8 cellular contexts compared by ENCODE assay signal in the genomic region with DNA sequence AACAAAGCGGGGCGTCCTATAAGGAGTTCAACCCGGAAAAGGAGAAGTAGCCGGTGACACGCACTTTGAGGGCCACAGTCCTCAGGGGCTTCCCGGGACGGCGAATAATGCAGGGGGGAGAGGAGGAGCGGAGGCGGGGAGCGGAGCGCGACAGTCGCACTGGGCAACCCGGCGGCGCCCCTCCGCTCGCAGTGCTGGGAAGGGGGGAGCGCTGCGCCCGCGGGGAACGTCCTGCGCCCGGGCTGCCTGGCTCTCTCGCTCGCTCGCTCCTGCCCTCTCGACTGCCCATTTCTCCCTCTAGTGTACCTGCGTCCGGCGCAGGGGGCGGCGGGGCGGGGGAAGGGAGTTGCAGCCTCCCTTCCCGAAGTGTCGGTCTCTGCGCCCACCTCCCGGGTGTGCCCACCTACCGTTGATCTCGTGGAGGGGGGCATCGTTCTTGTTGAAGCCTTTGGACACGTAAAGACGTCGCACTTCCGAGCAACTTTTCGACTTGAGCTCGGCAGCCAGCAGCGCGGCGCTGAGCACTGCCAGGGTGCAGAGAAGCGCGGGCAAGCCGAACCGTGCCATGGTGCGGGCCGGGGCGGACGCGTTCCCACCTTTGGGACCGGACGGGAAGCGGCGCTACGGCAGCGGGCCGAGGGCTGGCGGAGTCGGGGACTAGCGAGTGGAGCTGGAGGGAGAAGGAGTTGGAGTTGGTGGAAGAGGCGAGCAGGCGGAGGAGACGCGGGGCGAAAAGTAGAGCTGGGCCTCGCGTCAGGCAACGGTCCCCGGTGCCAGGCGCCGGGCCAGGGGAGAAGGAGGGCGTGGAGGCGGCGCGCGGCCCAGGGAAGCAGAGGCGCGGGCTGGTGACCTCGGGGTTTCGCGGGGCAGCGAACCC. TPM values are rescaled to one million over a fixed set of nuclear protein-coding genes. Genes with fewer than 3 reads are reported as not detected.
DNase-seq lines count a peak whose midpoint lies in the region; ATAC-seq and TF ChIP-seq lines count a peak whose summit lies in the region.

No MANE protein-coding gene starts in this region.

- TF ChIP-seq CTCF in BJ (IDR thresholded peaks at IDR 0.05; ENCODE audit: insufficient read depth, low read depth, low read length) (no peak), HL-60 (IDR thresholded peaks at IDR 0.05; ENCODE audit: insufficient read depth, low read length) (no peak), breast epithelium (IDR thresholded peaks at IDR 0.05) (no peak), liver (IDR thresholded peaks at IDR 0.05; ENCODE audit: low read depth, low read length, missing input control) (no peak), tibial nerve (IDR thresholded peaks at IDR 0.05) (no peak)
- no peak for TF ChIP-seq CTCF in CD4-positive, alpha-beta T cell (IDR thresholded peaks at IDR 0.05)

- H3K9me3 Mint-ChIP-seq in CD4-positive, alpha-beta T cell, result no peaks in the 10 kb centered on the region

- no peak overlapping the region for H3K4me3 Mint-ChIP-seq in CD4-positive, alpha-beta T cell

- H3K27ac ChIP-seq in HL-60 (replicated peaks) (no peak overlapping the region), breast epithelium (peak overlapping the region; percentile 25 to 61), liver (ENCODE audit: low read depth in 1 of 2, low read length in 2 of 2) (no peak overlapping the region), tibial nerve (peak overlapping the region in 3 of 4 donors; percentile 36 to 78 (median 67))
- H3K27ac ChIP-seq in CD4-positive, alpha-beta T cell (ENCODE audit: low read depth, low read length), result no peak overlapping the region

- POLR2A ChIA-PET in BJ (lab: Charles Lee), result no interaction called here
- POLR2A ChIA-PET in CD4-positive, alpha-beta T cell (lab: Charles Lee), result no interaction called here

- H3K9ac ChIP-seq in liver (ENCODE audit: low read depth in 1 of 2, low read length in 2 of 2), result no peak overlapping the region

- H3K36me3 ChIP-seq in BJ (ENCODE audit: control insufficient read depth, insufficient read depth, low read length) (no peaks in the 10 kb centered on the region), breast epithelium (no peaks in the 10 kb centered on the region), liver (ENCODE audit: control insufficient read depth in 4 of 4, insufficient read depth in 3 of 4, low read depth in 1 of 4, low read length in 3 of 4) (no peaks in the 10 kb centered on the region), tibial nerve (no peaks in the 10 kb centered on the region)

- TF ChIP-seq RAD21 in liver (IDR thresholded peaks at IDR 0.05), result no peak

- no peaks in the 10 kb centered on the region for H3K36me3 Mint-ChIP-seq in CD4-positive, alpha-beta T cell (ENCODE audit: low read depth)

- DNase-seq in BJ (ENCODE audit: low read depth) (no peak), HL-60 (ENCODE audit: low read depth in 1 of 2, low spot score in 1 of 2) (no peak), breast epithelium (ENCODE audit: low spot score in 2 of 2) (no peak), tibial nerve (ENCODE audit: low spot score in 2 of 2) (no peak), SK-N-DZ (ENCODE audit: low spot score) (no peak), globus pallidus (ENCODE audit: low spot score) (no peak)
- no peak for DNase-seq in CD4-positive, alpha-beta T cell

- TF ChIP-seq POLR2A in breast epithelium (IDR thresholded peaks at IDR 0.05), result no peak
- no peak for TF ChIP-seq POLR2A in tibial nerve (IDR thresholded peaks at IDR 0.05)

- CTCF ChIA-PET in BJ (lab: Yijun Ruan, JAX), result interaction anchor here (0.8 kb wide), 1 partner anchor 251 kb away, joined by 3 read pairs; no protein-coding TSS in a partner anchor
- CTCF ChIA-PET in CD4-positive, alpha-beta T cell (lab: Charles Lee), result no interaction called here

- 1% methylated on average over 90 of the region's 93 CpGs for WGBS in liver
- 1 to 48% methylated on average over 33 to 64 of the region's 93 CpGs for WGBS in tibial nerve, 2 donors

- peaks cover 54% of the 10 kb centered on the region for H3K27me3 Mint-ChIP-seq in CD4-positive, alpha-beta T cell

- no peak overlapping the region for H3K27ac Mint-ChIP-seq in CD4-positive, alpha-beta T cell

- TF ChIP-seq EP300 in tibial nerve (IDR thresholded peaks at IDR 0.05), result no peak

- H3K4me1 ChIP-seq in breast epithelium, result no peaks in the 10 kb centered on the region
- peaks cover 3 to 14% (median 4%) of the 10 kb centered on the region in 4 donors for H3K4me1 ChIP-seq in liver (ENCODE audit: control insufficient read depth in 4 of 4, insufficient read depth in 4 of 4, low read length in 3 of 4)
- peaks cover 0 to 15% (median 0%) of the 10 kb centered on the region in 4 donors for H3K4me1 ChIP-seq in tibial nerve

- H3K9me3 ChIP-seq in breast epithelium, result no peaks in the 10 kb centered on the region
- peaks cover 0 to 3% (median 0%) of the 10 kb centered on the region in 4 donors for H3K9me3 ChIP-seq in liver (ENCODE audit: control insufficient read depth in 4 of 4, low read length in 3 of 4)
- no peaks in the 10 kb centered on the region for H3K9me3 ChIP-seq in tibial nerve
- H3K9me3 ChIP-seq in CD4-positive, alpha-beta T cell (ENCODE audit: control insufficient read depth, low read length), result no peaks in the 10 kb centered on the region

- no peak for ATAC-seq in CD4-positive, alpha-beta T cell (ENCODE audit: poor library complexity)

- peak overlapping the region; percentile 32 for H3K4me3 ChIP-seq in BJ (ENCODE audit: low read depth, low read length)
- H3K4me3 ChIP-seq in HL-60 (replicated peaks; ENCODE audit: insufficient read depth, low read length), result 0 out of 2 replicates have a peak overlapping the region, but pooled peaks have one; percentile 4
- H3K4me3 ChIP-seq in breast epithelium, result peak overlapping the region; percentile 55 to 79 (median 57)
- H3K4me3 ChIP-seq in liver (ENCODE audit: low read depth in 1 of 3, low read length in 3 of 3), result peak overlapping the region in 2 of 3 donors; percentile 26 to 45
- peak overlapping the region; percentile 45 to 76 (median 54) for H3K4me3 ChIP-seq in tibial nerve

- peaks cover 3% of the 10 kb centered on the region for H3K27me3 ChIP-seq in BJ (ENCODE audit: control insufficient read depth, insufficient read depth, low read length)
- peaks cover 13% of the 10 kb centered on the region for H3K27me3 ChIP-seq in HL-60 (ENCODE audit: insufficient read depth, poor library complexity, severe bottlenecking)
- H3K27me3 ChIP-seq in breast epithelium, result peaks cover 0 to 58% of the 10 kb centered on the region in 2 donors
- H3K27me3 ChIP-seq in liver (ENCODE audit: control insufficient read depth in 4 of 4, insufficient read depth in 4 of 4, low read length in 3 of 4), result peaks cover 0 to 5% (median 1%) of the 10 kb centered on the region in 4 donors
- H3K27me3 ChIP-seq in tibial nerve, result peaks cover 0 to 58% of the 10 kb centered on the region in 2 donors
- peaks cover 60% of the 10 kb centered on the region for H3K27me3 ChIP-seq in CD4-positive, alpha-beta T cell (ENCODE audit: control insufficient read depth, insufficient read depth, low read length)

- intact Hi-C loops in breast epithelium (cut with DNase I; ENCODE audit: low total_unique reads), result no loop called here
- intact Hi-C loops in CD4-positive, alpha-beta T cell (cut with DNase I, micrococcal nuclease), result no loop called here

- H3K4me1 Mint-ChIP-seq in CD4-positive, alpha-beta T cell (ENCODE audit: low read depth), result no peaks in the 10 kb centered on the region

TF ChIP-seq in liver, 16 proteins besides CTCF, POLR2A, EP300 and RAD21 (continues in another document):
- TF ChIP-seq JUND (IDR thresholded peaks at IDR 0.05) (no peak), GABPA (IDR thresholded peaks at IDR 0.05 in 1 of 2, conservative IDR thresholded peaks at IDR 0.05 in 1 of 2) (no peak), HNF4A (conservative IDR thresholded peaks at IDR 0.05) (no peak), YY1 (IDR thresholded peaks at IDR 0.05) (no peak), FOXA2 (IDR thresholded peaks at IDR 0.05) (no peak), TAF1 (conservative IDR thresholded peaks at IDR 0.05) (no peak), SP1 (IDR thresholded peaks at IDR 0.05) (no peak), EGR1 (IDR thresholded peaks at IDR 0.05; ENCODE audit: low read depth in 2 of 2) (no peak), FOXA1 (IDR thresholded peaks at IDR 0.05) (no peak), NR2F2 (IDR thresholded peaks at IDR 0.05) (no peak)
- TF ChIP-seq, protein P1, sequence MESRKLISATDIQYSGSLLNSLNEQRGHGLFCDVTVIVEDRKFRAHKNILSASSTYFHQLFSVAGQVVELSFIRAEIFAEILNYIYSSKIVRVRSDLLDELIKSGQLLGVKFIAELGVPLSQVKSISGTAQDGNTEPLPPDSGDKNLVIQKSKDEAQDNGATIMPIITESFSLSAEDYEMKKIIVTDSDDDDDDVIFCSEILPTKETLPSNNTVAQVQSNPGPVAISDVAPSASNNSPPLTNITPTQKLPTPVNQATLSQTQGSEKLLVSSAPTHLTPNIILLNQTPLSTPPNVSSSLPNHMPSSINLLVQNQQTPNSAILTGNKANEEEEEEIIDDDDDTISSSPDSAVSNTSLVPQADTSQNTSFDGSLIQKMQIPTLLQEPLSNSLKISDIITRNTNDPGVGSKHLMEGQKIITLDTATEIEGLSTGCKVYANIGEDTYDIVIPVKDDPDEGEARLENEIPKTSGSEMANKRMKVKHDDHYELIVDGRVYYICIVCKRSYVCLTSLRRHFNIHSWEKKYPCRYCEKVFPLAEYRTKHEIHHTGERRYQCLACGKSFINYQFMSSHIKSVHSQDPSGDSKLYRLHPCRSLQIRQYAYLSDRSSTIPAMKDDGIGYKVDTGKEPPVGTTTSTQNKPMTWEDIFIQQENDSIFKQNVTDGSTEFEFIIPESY (IDR thresholded peaks at IDR 0.05), result no peak
- TF ChIP-seq, protein P2, sequence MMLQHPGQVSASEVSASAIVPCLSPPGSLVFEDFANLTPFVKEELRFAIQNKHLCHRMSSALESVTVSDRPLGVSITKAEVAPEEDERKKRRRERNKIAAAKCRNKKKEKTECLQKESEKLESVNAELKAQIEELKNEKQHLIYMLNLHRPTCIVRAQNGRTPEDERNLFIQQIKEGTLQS (IDR thresholded peaks at IDR 0.05), result no peak
- TF ChIP-seq, protein P3, sequence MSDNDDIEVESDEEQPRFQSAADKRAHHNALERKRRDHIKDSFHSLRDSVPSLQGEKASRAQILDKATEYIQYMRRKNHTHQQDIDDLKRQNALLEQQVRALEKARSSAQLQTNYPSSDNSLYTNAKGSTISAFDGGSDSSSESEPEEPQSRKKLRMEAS (IDR thresholded peaks at IDR 0.05), result no peak

RNA-seq across cellular contexts. Expression of a gene that starts 0.7 kb away (rescaled TPM):
- 0.23 and 0.26 TPM in 2 replicates for polyA plus RNA-seq in BJ (2011; rRNA removed)
- polyA minus RNA-seq in BJ (2011; rRNA and poly(A)+ RNA removed), result 0.14 and 0.31 TPM in 2 replicates
- 1 to 10 TPM; 4.5 to 7.7 (median 5.2) TPM for total RNA-seq in breast epithelium
- 1 to 10 TPM in 1 of 2 donors, under 1 TPM in 1; 0.23 to 1.3 TPM for total RNA-seq in liver
- 1 to 10 TPM in 1 of 2 donors, under 1 TPM in 1; 0.39 to 1.0 TPM for polyA plus RNA-seq in liver
- total RNA-seq in tibial nerve, result 10 to 100 TPM; 13.2 to 29.1 (median 25.5) TPM
- total RNA-seq in CD4-positive, alpha-beta T cell, result not detected
- polyA plus RNA-seq in SK-N-DZ (2014; cell fraction: cytosol; rRNA removed), result not detected in 2 replicates
- polyA plus RNA-seq in SK-N-DZ (2014; cell fraction: nucleus; rRNA removed), result not detected in 2 replicates

Comparison
In these comparisons a context has a peak if more than half of its experiments do, and no peak if none do; other contexts are left out.
1. H3K4me3 ChIP-seq: peak in every context shown above with its lines; median percentile 57 in breast epithelium; 54 in tibial nerve; 36 in liver; 32 in BJ; 4 in HL-60.
2. H3K27ac ChIP-seq: peak in breast epithelium (2 of 2) and tibial nerve (3 of 4); none in HL-60 (single experiment), liver (0 of 2) and CD4-positive, alpha-beta T cell (single experiment).